Comparison of ENCODE assay signal across 8 cellular contexts in genomic region chr1:93078935-93079654, GRCh38. TPM values are rescaled to one million over a fixed set of nuclear protein-coding genes. Genes with fewer than 3 reads are reported as not detected.
DNase-seq lines count a peak whose midpoint lies in the region; ATAC-seq, FAIRE-seq and TF ChIP-seq lines count a peak whose summit lies in the region.

Gene MTF2 (plus strand): TSS chr1:93079283. CDS start chr1:93079527, 244 bp downstream.

- H3K4me3 Mint-ChIP-seq in T-helper 2 cell treated with Interferon-gamma antibody and Interleukin-4, amounts not matched to agents 5 μg/mL and 100 μg/mL, for 36 hours, result peak within 1 kb of the TSS; percentile 95

- H3K27me3 ChIP-seq in ascending aorta (no peaks in the 10 kb centered on the region), right cardiac atrium (ENCODE audit: control insufficient read depth, insufficient read depth) (no peaks in the 10 kb centered on the region)

- peaks cover 9% of the 10 kb centered on the region for H3K9me3 Mint-ChIP-seq in T-helper 2 cell treated with Interferon-gamma antibody and Interleukin-4, amounts not matched to agents 5 μg/mL and 100 μg/mL, for 36 hours

- peak; percentile 97 for FAIRE-seq in GM18507 (lab: Jason Lieb, UNC)
- peak; percentile 77 for FAIRE-seq in urothelium cell line (lab: Jason Lieb, UNC)

- H3K9me3 ChIP-seq in ascending aorta (no peaks in the 10 kb centered on the region), right cardiac atrium (ENCODE audit: control insufficient read depth, low read length) (no peaks in the 10 kb centered on the region)

- DNase-seq in GM18507 (ENCODE audit: extremely low spot score, insufficient read length, low read depth) (peak; percentile 76), NCI-H2029 (lab: John Stamatoyannopoulos, UW) (peak; percentile 95), ascending aorta (ENCODE audit: low spot score in 2 of 2) (peak; percentile 53 to 94), right cardiac atrium (peak; percentile 96 to 99 (median 98)), pulmonary artery endothelial cell (ENCODE audit: low read depth, low spot score) (peak; percentile 92), urothelium cell line (ENCODE audit: low spot score) (peak; percentile 93)
- DNase-seq in T-helper 2 cell treated with Interferon-gamma antibody and Interleukin-4, amounts not matched to agents 5 μg/mL and 100 μg/mL, for 36 hours (ENCODE audit: low spot score), result peak; percentile 94

- peaks cover 15% of the 10 kb centered on the region for H3K36me3 Mint-ChIP-seq in T-helper 2 cell treated with Interferon-gamma antibody and Interleukin-4, amounts not matched to agents 5 μg/mL and 100 μg/mL, for 36 hours (ENCODE audit: low read depth)

- H3K27ac Mint-ChIP-seq in T-helper 2 cell treated with Interferon-gamma antibody and Interleukin-4, amounts not matched to agents 5 μg/mL and 100 μg/mL, for 36 hours, result peak within 1 kb of the TSS; percentile 90

- no peaks in the 10 kb centered on the region for H3K36me3 ChIP-seq in ascending aorta

- no peak for TF ChIP-seq CTCF in ascending aorta (IDR thresholded peaks at IDR 0.05)

- peak within 1 kb of the TSS; percentile 23 to 56 for H3K27ac ChIP-seq in ascending aorta
- peak within 1 kb of the TSS; percentile 73 for H3K27ac ChIP-seq in right cardiac atrium (ENCODE audit: low read length)

- H3K4me3 ChIP-seq in ascending aorta (peak within 1 kb of the TSS; percentile 78 to 89), right cardiac atrium (ENCODE audit: low read length) (peak within 1 kb of the TSS; percentile 69)

- H3K4me1 ChIP-seq in ascending aorta, result peaks cover 0 to 16% of the 10 kb centered on the region in 2 donors
- no peaks in the 10 kb centered on the region for H3K4me1 ChIP-seq in right cardiac atrium (ENCODE audit: control insufficient read depth, insufficient read depth, low read length)

- peaks cover 36% of the 10 kb centered on the region for H3K4me1 Mint-ChIP-seq in T-helper 2 cell treated with Interferon-gamma antibody and Interleukin-4, amounts not matched to agents 5 μg/mL and 100 μg/mL, for 36 hours (ENCODE audit: low read depth)

- ATAC-seq in HG02973 (IDR thresholded peaks at IDR 0.05; ENCODE audit: unreplicated experiment) (peak; percentile 68), right cardiac atrium (peak; percentile 97 to 98)

- no peaks in the 10 kb centered on the region for H3K27me3 Mint-ChIP-seq in T-helper 2 cell treated with Interferon-gamma antibody and Interleukin-4, amounts not matched to agents 5 μg/mL and 100 μg/mL, for 36 hours (ENCODE audit: low read depth)

- intact Hi-C loops in ascending aorta (cut with DNase I), result loop anchor here (1.0 to 2.0 kb wide), 3 partner anchors 101 to 266 kb away; partner anchors contain the start of genes CCDC18, DIPK1A, DR1 and TMED5
- intact Hi-C loops in right cardiac atrium (cut with DNase I), result no loop called here

- WGBS in right cardiac atrium, result under 1% methylated on average over 51 of the region's 51 CpGs

RNA-seq across cellular contexts. Expression of gene MTF2, which starts in this region (rescaled TPM):
- total RNA-seq in ascending aorta (2.3 TPM), right cardiac atrium (10 to 100 TPM in 2 of 4 donors, 1 to 10 TPM in 2; 9.2 to 10.3 (median 9.7) TPM), pulmonary artery endothelial cell (30.0 and 41.5 TPM in 2 replicates)
- 5.0 TPM for polyA plus RNA-seq in right cardiac atrium

Comparison
In these comparisons a context has a peak if more than half of its experiments do, and no peak if none do; other contexts are left out.
1. Peak in every context shown above with its lines: DNase-seq, ATAC-seq, H3K4me3 ChIP-seq and H3K27ac ChIP-seq.